12 cellular contexts compared by ENCODE assay signal in genomic region chr1:219888667-219889066, GRCh38. TPM values are rescaled to one million over a fixed set of nuclear protein-coding genes. Genes with fewer than 3 reads are reported as not detected.
"Had no signal": no experiment of that assay in that cellular context is flagged by ENCODE, and none has a peak within 500 bp of the region (broad histone marks: within the 10 kb centered on the region; RNA-seq: fewer than 3 reads in every experiment).

No MANE protein-coding gene starts in this region.

RNA-seq across cellular contexts. Expression of gene SLC30A10, which starts 39.7 kb away (rescaled TPM):
- total RNA-seq: activated CD4-positive, alpha-beta memory T cell treated with anti-CD3 and anti-CD28 coated beads for 36 hours; activated CD4-positive, alpha-beta memory T cell treated with anti-CD3 and anti-CD28 coated beads, Interleukin-2, amount 10 ng/mL, durations not matched to agents 7 days and 5 days; activated CD4-positive, alpha-beta T cell treated with anti-CD3 and anti-CD28 coated beads for 36 hours; activated CD4-positive, alpha-beta T cell treated with anti-CD3 and anti-CD28 coated beads, Interleukin-2, amount 10 ng/mL, durations not matched to agents 24 days and 14 days; activated CD4-positive, alpha-beta T cell treated with anti-CD3 and anti-CD28 coated beads, Interleukin-2, amount 10 ng/mL, durations not matched to agents 7 days and 5 days; activated CD8-positive, alpha-beta memory T cell treated with anti-CD3 and anti-CD28 coated beads for 36 hours; activated CD8-positive, alpha-beta memory T cell treated with anti-CD3 and anti-CD28 coated beads, Interleukin-2, amount 10 ng/mL, durations not matched to agents 7 days and 5 days; activated CD8-positive, alpha-beta T cell treated with anti-CD3 and anti-CD28 coated beads for 36 hours; activated CD8-positive, alpha-beta T cell treated with anti-CD3 and anti-CD28 coated beads, Interleukin-2, amount 10 ng/mL, durations not matched to agents 7 days and 5 days; T-helper 1 cell treated with Interleukin-12 subunit alpha and Interleukin-12 subunit beta and Interleukin-4 antibody, amounts not matched to agents 30 ng/mL and 1 ng/mL, for 36 hours; T-helper 17 cell; T-helper 2 cell treated with Interferon-gamma antibody and Interleukin-4, amounts not matched to agents 100 ng/mL and 5 ng/mL, for 36 hours had no signal
